10 cellular contexts compared by ENCODE assay signal in genomic region chr18:75205760-75206109, GRCh38. TPM values are rescaled to one million over a fixed set of nuclear protein-coding genes. Genes with fewer than 3 reads are reported as not detected.
DNase-seq lines count a peak whose midpoint lies in the region; ATAC-seq and TF ChIP-seq lines count a peak whose summit lies in the region.
"Had no signal": no experiment of that assay in that cellular context is flagged by ENCODE, and none has a peak within 500 bp of the region (broad histone marks: within the 10 kb centered on the region; RNA-seq: fewer than 3 reads in every experiment).

No MANE protein-coding gene starts in this region.

- H3K4me2 ChIP-seq in SK-N-SH: peak overlapping the region; percentile 83

- ATAC-seq in SK-N-SH treated with all-trans-retinoic acid at 6 μM for 48 hours: no peak
- ATAC-seq in gastroesophageal sphincter: no peak

- WGBS in SK-N-SH (ENCODE audit: low lambda C conversion rate): 70% methylated on average over 9 of the region's 9 CpGs
- 38 to 41% methylated on average over 8 to 9 of the region's 9 CpGs for WGBS in gastroesophageal sphincter (ENCODE audit: low coverage in 1 of 2), 2 donors

- H3K27ac ChIP-seq in SK-N-SH (ENCODE audit: low read depth in 2 of 2, low read length in 1 of 2) (no peak overlapping the region), gastroesophageal sphincter (peak overlapping the region; percentile 61 to 100 (median 97))
- H3K27ac ChIP-seq: 22Rv1 had no signal

- H3K27me3 ChIP-seq in SK-N-SH (ENCODE audit: insufficient read depth) (no peaks in the 10 kb centered on the region), gastroesophageal sphincter (no peaks in the 10 kb centered on the region)

- TF ChIP-seq RAD21 in SK-N-SH (IDR thresholded peaks at IDR 0.05; ENCODE audit: low read length): no peak

- H3K4me1 ChIP-seq in SK-N-SH (ENCODE audit: control insufficient read depth in 1 of 2, insufficient read depth in 2 of 2, low read depth in 1 of 2, low read length in 1 of 2) (peaks cover 20 to 57% of the 10 kb centered on the region in 2 experiments), gastroesophageal sphincter (peaks cover 0 to 75% (median 15%) of the 10 kb centered on the region in 3 donors)

- POLR2A ChIA-PET in SK-N-SH (lab: Yijun Ruan, JAX): no interaction called here

- TF ChIP-seq EP300 in SK-N-SH (IDR thresholded peaks at IDR 0.05; ENCODE audit: borderline replicate concordance in 1 of 2, low read depth in 1 of 2, low read length in 1 of 2) (no peak), gastroesophageal sphincter (IDR thresholded peaks at IDR 0.05) (no peak)

- peaks cover 11% of the 10 kb centered on the region for H4K20me1 ChIP-seq in SK-N-SH (ENCODE audit: insufficient read depth)

- H2AFZ ChIP-seq in SK-N-SH (ENCODE audit: low read depth): no peak overlapping the region

- peak overlapping the region; percentile 37; the same call in 1 of the 2 replicates for H3K9ac ChIP-seq in SK-N-SH

- peaks cover 65% of the 10 kb centered on the region for H3K79me2 ChIP-seq in SK-N-SH (ENCODE audit: insufficient read depth)

- no peaks in the 10 kb centered on the region for H3K9me3 ChIP-seq in SK-N-SH
- H3K9me3 ChIP-seq in gastroesophageal sphincter: no peaks in the 10 kb centered on the region

- CTCF ChIA-PET in SK-N-SH (lab: Yijun Ruan, JAX): interaction anchor here (0.7 kb wide), 1 partner anchor 254 kb away, joined by 3 read pairs; no protein-coding TSS in a partner anchor

- no peak for TF ChIP-seq POLR2A in gastroesophageal sphincter (IDR thresholded peaks at IDR 0.05)

- DNase-seq in SK-N-SH (no peak), OCI-M1 (lab: John Stamatoyannopoulos, UW) (peak; percentile 70), skeletal muscle cell (ENCODE audit: low read depth) (no peak), NCI-H2227 treated with DMSO at 0.1 percent for 48 hours (lab: John Stamatoyannopoulos, UW) (no peak), NCI-H748 treated with DMSO at 0.1 percent for 48 hours (lab: John Stamatoyannopoulos, UW) (no peak)
- no peak for DNase-seq in effector CD4-positive, alpha-beta T cell
- DNase-seq: activated CD4-positive, alpha-beta T cell treated with anti-CD3 and anti-CD28 coated beads, Interleukin-2, amount 50 U/mL, for 4 hours had no signal

- peaks cover 8 to 10% of the 10 kb centered on the region in 2 experiments for H3K36me3 ChIP-seq in SK-N-SH (replicated peaks in 1 of 2; ENCODE audit: control insufficient read depth in 1 of 2, insufficient read depth in 2 of 2, low read length in 1 of 2)
- peaks cover 0 to 13% of the 10 kb centered on the region in 2 donors for H3K36me3 ChIP-seq in gastroesophageal sphincter

- no peaks in the 10 kb centered on the region for H3K9me2 ChIP-seq in SK-N-SH

- TF ChIP-seq CTCF in SK-N-SH (IDR thresholded peaks at IDR 0.05) (no peak), gastroesophageal sphincter (IDR thresholded peaks at IDR 0.05) (no peak)

- peaks cover 12% of the 10 kb centered on the region for H3F3A ChIP-seq in SK-N-SH (replicated peaks; ENCODE audit: insufficient read depth)

- H3K4me3 ChIP-seq in SK-N-SH (ENCODE audit: low read depth in 2 of 2, low read length in 1 of 2) (no peak overlapping the region; a peak in 2 of 4 replicates), gastroesophageal sphincter (peak overlapping the region; percentile 44 to 77), skeletal muscle cell (ENCODE audit: low read depth, low read length) (peak overlapping the region; percentile 45)

TF ChIP-seq in SK-N-SH, 30 proteins besides CTCF, POLR2A, EP300 and RAD21:
- TF ChIP-seq FOSL2 (IDR thresholded peaks at IDR 0.05; ENCODE audit: borderline replicate concordance, low read depth): no peak
- no peak for TF ChIP-seq PBX3 (IDR thresholded peaks at IDR 0.05)
- no peak for TF ChIP-seq GABPA (IDR thresholded peaks at IDR 0.05; ENCODE audit: low read depth)
- no peak for TF ChIP-seq USF1 (IDR thresholded peaks at IDR 0.05; ENCODE audit: borderline replicate concordance, low read depth)
- TF ChIP-seq ZBTB33 (IDR thresholded peaks at IDR 0.05; ENCODE audit: borderline replicate concordance, low read depth): no peak
- TF ChIP-seq POLR2AphosphoS5 (IDR thresholded peaks at IDR 0.05; ENCODE audit: low read depth, low read length): no peak
TF ChIP-seq in SK-N-SH: peak in this region for 0.

TF ChIP-seq in SK-N-SH treated with all-trans-retinoic acid at 6 μM for 48 hours, 23 proteins besides CTCF, POLR2A, EP300 and RAD21:
- TF ChIP-seq TSHZ2 (CRISPR knock-in tag; IDR thresholded peaks at IDR 0.05) (no peak), TCF4 (CRISPR knock-in tag; IDR thresholded peaks at IDR 0.05; ENCODE audit: borderline replicate concordance) (no peak), BACH2 (CRISPR knock-in tag; IDR thresholded peaks at IDR 0.05; ENCODE audit: borderline replicate concordance) (no peak), ZC3H10 (CRISPR knock-in tag; IDR thresholded peaks at IDR 0.05) (no peak), ZNF565 (CRISPR knock-in tag; conservative IDR thresholded peaks at IDR 0.05; ENCODE audit: low read depth) (no peak)

RNA-seq across cellular contexts. Expression of gene PTGR3, which starts 3.2 kb away (rescaled TPM):
- polyA plus RNA-seq in SK-N-SH (2012; rRNA removed): 20.7 and 27.1 TPM in 2 replicates
- polyA plus RNA-seq in SK-N-SH (2012; cell fraction: cytosol; rRNA removed): 21.0 and 23.2 TPM in 2 replicates
- 39.3 and 40.7 TPM in 2 replicates for polyA plus RNA-seq in SK-N-SH (2012; cell fraction: nucleus; rRNA removed)
- total RNA-seq in gastroesophageal sphincter: 10 to 100 TPM; 24.9 to 46.8 (median 29.6) TPM

RNA-seq across cellular contexts. Expression of gene TSHZ1, which starts 4.9 kb away (rescaled TPM):
- polyA plus RNA-seq in SK-N-SH (2012; rRNA removed): 2.6 and 2.8 TPM in 2 replicates
- polyA plus RNA-seq in SK-N-SH (2012; cell fraction: cytosol; rRNA removed): 2.5 and 3.0 TPM in 2 replicates
- 3.4 and 3.5 TPM in 2 replicates for polyA plus RNA-seq in SK-N-SH (2012; cell fraction: nucleus; rRNA removed)
- total RNA-seq in gastroesophageal sphincter: 10 to 100 TPM; 22.3 to 41.7 (median 33.8) TPM

Comparison
In these comparisons a context has a peak if more than half of its experiments do, and no peak if none do; other contexts are left out.
1. H3K27ac ChIP-seq: peak in gastroesophageal sphincter (4 of 4); none in SK-N-SH (0 of 2).
2. H3K4me3 ChIP-seq: peak in gastroesophageal sphincter (2 of 2) and skeletal muscle cell (single experiment); none in SK-N-SH (0 of 2).